Comparison of ENCODE assay signal across 16 cellular contexts in genomic region chr4:110850461-110851447, GRCh38.
DNase-seq lines count a peak whose midpoint lies in the region; ATAC-seq and TF ChIP-seq lines count a peak whose summit lies in the region.
"Had no signal": no experiment of that assay in that cellular context is flagged by ENCODE, and none has a peak within 500 bp of the region (broad histone marks: within the 10 kb centered on the region; RNA-seq: fewer than 3 reads in every experiment).

No MANE protein-coding gene starts in this region.

- no peaks in the 10 kb centered on the region for H3K27me3 ChIP-seq in cardiac muscle cell
- H3K27me3 ChIP-seq in stomach smooth muscle (ENCODE audit: control insufficient read depth in 1 of 2, insufficient read depth in 2 of 2, low read length in 2 of 2) = no peaks in the 10 kb centered on the region
- no peaks in the 10 kb centered on the region for H3K27me3 ChIP-seq in foreskin keratinocyte
- H3K27me3 ChIP-seq: breast epithelium had no signal

- H3K27ac ChIP-seq in cardiac muscle cell (peak overlapping the region; percentile 57), stomach smooth muscle (ENCODE audit: low read length) (no peak overlapping the region), foreskin keratinocyte (no peak overlapping the region)
- H3K27ac ChIP-seq: breast epithelium, suprapubic skin had no signal

- H3K36me3 ChIP-seq in cardiac muscle cell = no peaks in the 10 kb centered on the region
- H3K36me3 ChIP-seq in mucosa of descending colon (ENCODE audit: low read depth) = no peaks in the 10 kb centered on the region
- no peaks in the 10 kb centered on the region for H3K36me3 ChIP-seq in stomach smooth muscle (ENCODE audit: control insufficient read depth in 2 of 2, insufficient read depth in 2 of 2, low read length in 2 of 2)
- H3K36me3 ChIP-seq: breast epithelium, suprapubic skin had no signal

- TF ChIP-seq CTCF in cardiac muscle cell (IDR thresholded peaks at IDR 0.05; ENCODE audit: low read depth, low read length) = no peak
- no peak for TF ChIP-seq CTCF in mucosa of descending colon (IDR thresholded peaks at IDR 0.05)
- no peak for TF ChIP-seq CTCF in foreskin keratinocyte (conservative IDR thresholded peaks at IDR 0.05)

- ATAC-seq in mucosa of descending colon (peak; percentile 67), HG03571 (IDR thresholded peaks at IDR 0.05; ENCODE audit: unreplicated experiment) (no peak), foreskin keratinocyte (no peak)
- ATAC-seq: Panc1 had no signal

- H3K9me3 ChIP-seq in cardiac muscle cell (ENCODE audit: low read depth) (no peaks in the 10 kb centered on the region), mucosa of descending colon (no peaks in the 10 kb centered on the region), stomach smooth muscle (ENCODE audit: control insufficient read depth in 2 of 2, low read length in 2 of 2) (no peaks in the 10 kb centered on the region)
- H3K9me3 ChIP-seq: breast epithelium, suprapubic skin had no signal

- H3K4me3 ChIP-seq in cardiac muscle cell (no peak overlapping the region), mucosa of descending colon (no peak overlapping the region), stomach smooth muscle (ENCODE audit: low read length in 2 of 2) (peak overlapping the region; percentile 4 to 44)
- H3K4me3 ChIP-seq: breast epithelium, lung, suprapubic skin had no signal

- no peak overlapping the region for H3K9ac ChIP-seq in stomach smooth muscle (ENCODE audit: low read length in 2 of 2)

- intact Hi-C loops in cardiac septum (cut with DNase I) (no loop called here), mucosa of descending colon (cut with DNase I, micrococcal nuclease) (no loop called here)

- DNase-seq in cardiac muscle cell (ENCODE audit: low read depth in 1 of 2, low spot score in 1 of 2) (peak in 1 of 2 donors; percentile 79), cardiac septum (ENCODE audit: low spot score) (no peak), SHP77 treated with DMSO at 0.1 percent for 48 hours (lab: John Stamatoyannopoulos, UW) (peak; percentile 39), mucosa of descending colon (peak; percentile 51 to 86 (median 52)), foreskin keratinocyte (no peak)
- no peak for DNase-seq in stimulated activated CD4-positive, alpha-beta T cell treated with anti-CD3 and anti-CD28 coated beads, Interleukin-4, amount 100 ng/mL, for 24 hours
- DNase-seq: activated naive CD4-positive, alpha-beta T cell treated with anti-CD3 and anti-CD28 coated beads, Interleukin-2, amount 50 U/mL, for 16 hours; CD4-positive, alpha-beta T cell; endodermal cell; NCI-H1092 treated with DMSO at 0.1 percent for 48 hours had no signal

- H3K4me1 ChIP-seq in cardiac muscle cell (ENCODE audit: low read depth) (peaks cover 20% of the 10 kb centered on the region), mucosa of descending colon (ENCODE audit: low read depth) (peaks cover 26% of the 10 kb centered on the region), stomach smooth muscle (ENCODE audit: control insufficient read depth, insufficient read depth, low read length) (no peaks in the 10 kb centered on the region), foreskin keratinocyte (no peaks in the 10 kb centered on the region)
- H3K4me1 ChIP-seq: breast epithelium, suprapubic skin had no signal

Comparison
In these comparisons a context has a peak if more than half of its experiments do, and no peak if none do; other contexts are left out.
1. DNase-seq: peak in SHP77 treated with DMSO at 0.1 percent for 48 hours (single experiment) and mucosa of descending colon (3 of 3); none in cardiac septum (single experiment), stimulated activated CD4-positive, alpha-beta T cell treated with anti-CD3 and anti-CD28 coated beads, Interleukin-4, amount 100 ng/mL, for 24 hours (single experiment) and foreskin keratinocyte (0 of 2).
2. H3K4me3 ChIP-seq: peak in stomach smooth muscle (2 of 2); none in cardiac muscle cell (single experiment) and mucosa of descending colon (single experiment).